In genomic region chr5:34188001-34188822, GRCh38 we compare ENCODE assay signal across 8 cellular contexts.
DNase-seq lines count a peak whose midpoint lies in the region; ATAC-seq, FAIRE-seq and TF ChIP-seq lines count a peak whose summit lies in the region.
"Not testable (repeated sequence)": the region's sequence is repeated elsewhere in the genome, so short reads cannot be mapped to it uniquely, and the experiment has no call there.

No MANE protein-coding gene starts in this region.

- not testable (repeated sequence) for H3K4me3 Mint-ChIP-seq in Caco-2 (ENCODE audit: unreplicated experiment); T-helper 2 cell treated with Interferon-gamma antibody and Interleukin-4, amounts not matched to agents 5 μg/mL and 100 μg/mL, for 36 hours

- H3K9ac ChIP-seq in HepG2 (ENCODE audit: insufficient read depth, low read depth, low read length), result not testable (repeated sequence)

- DNase-seq in Caco-2 (peak; percentile 83 to 89), fibroblast of mammary gland (ENCODE audit: low read depth) (peak; percentile 78), HepG2 (ENCODE audit: low spot score) (peak; percentile 61), retina (peak; percentile 19), testis (peak; percentile 70)
- DNase-seq in T-helper 2 cell treated with Interferon-gamma antibody and Interleukin-4, amounts not matched to agents 5 μg/mL and 100 μg/mL, for 36 hours (ENCODE audit: low spot score), result peak; percentile 69
- peak; percentile 47 for DNase-seq in activated naive CD8-positive, alpha-beta T cell treated with anti-CD3 and anti-CD28 coated beads, Interleukin-2, amount 50 U/mL, for 16 hours (ENCODE audit: low read depth, low spot score)

- H3K4me2 ChIP-seq in HepG2 (ENCODE audit: low read depth, low read length), result not testable (repeated sequence)

- H3K27me3 ChIP-seq in Caco-2 (replicated peaks; ENCODE audit: control insufficient read depth, insufficient read depth, low read length); HepG2 (ENCODE audit: control insufficient read depth in 1 of 2, insufficient read depth in 2 of 2, low read length in 2 of 2); testis: not testable (repeated sequence)

- not testable (repeated sequence) for ATAC-seq in HepG2

- peaks cover 39% of the 10 kb centered on the region for H3K36me3 Mint-ChIP-seq in Caco-2 (ENCODE audit: insufficient read depth, unreplicated experiment)
- H3K36me3 Mint-ChIP-seq in T-helper 2 cell treated with Interferon-gamma antibody and Interleukin-4, amounts not matched to agents 5 μg/mL and 100 μg/mL, for 36 hours (ENCODE audit: low read depth), result not testable (repeated sequence)

- WGBS in HepG2 (ENCODE audit: low lambda C conversion rate), result 91% methylated on average over 10 of the region's 11 CpGs
- 85 to 96% methylated on average over 8 to 10 of the region's 11 CpGs for WGBS in testis, 2 donors

- H4K20me1 ChIP-seq in HepG2 (ENCODE audit: insufficient read depth, low read length), result not testable (repeated sequence)

- H3K27ac ChIP-seq in HepG2 (ENCODE audit: extremely low read length, insufficient read depth, low read length); testis: not testable (repeated sequence)

- not testable (repeated sequence) for H3K27ac Mint-ChIP-seq in Caco-2 (ENCODE audit: unreplicated experiment); T-helper 2 cell treated with Interferon-gamma antibody and Interleukin-4, amounts not matched to agents 5 μg/mL and 100 μg/mL, for 36 hours

- TF ChIP-seq POLR2A in HepG2 (IDR thresholded peaks at IDR 0.05; ENCODE audit: insufficient read depth in 1 of 2, low read depth in 2 of 2, low read length in 2 of 2); testis (IDR thresholded peaks at IDR 0.05): not testable (repeated sequence)

- not testable (repeated sequence) for H3K4me1 ChIP-seq in Caco-2; HepG2 (ENCODE audit: insufficient read depth, low read length); testis

- not testable (repeated sequence) for H2AFZ ChIP-seq in HepG2 (ENCODE audit: low read length)

- intact Hi-C loops in Caco-2 (cut with micrococcal nuclease; ENCODE audit: unreplicated experiment), result loop anchor here (10.0 kb wide), 1 partner anchor 277 kb away; no protein-coding TSS in a partner anchor
- intact Hi-C loops in HepG2 (cut with micrococcal nuclease; ENCODE audit: unreplicated experiment); testis (cut with DNase I; ENCODE audit: low total_unique reads): not testable (repeated sequence)

- not testable (repeated sequence) for BruUV-seq in Caco-2 (replicated peaks; lab: Mats Ljungman, UMichigan); HepG2 (replicated peaks; lab: Mats Ljungman, UMichigan)

- H3K9me3 Mint-ChIP-seq in Caco-2 (ENCODE audit: unreplicated experiment); T-helper 2 cell treated with Interferon-gamma antibody and Interleukin-4, amounts not matched to agents 5 μg/mL and 100 μg/mL, for 36 hours: not testable (repeated sequence)

- not testable (repeated sequence) for H3K79me2 ChIP-seq in HepG2 (ENCODE audit: insufficient read depth, low read length)

- not testable (repeated sequence) for H3K36me3 ChIP-seq in Caco-2 (ENCODE audit: control insufficient read depth, insufficient read depth, low read length); HepG2 (replicated peaks in 1 of 2; ENCODE audit: control insufficient read depth in 1 of 2, insufficient read depth in 2 of 2, low read length in 2 of 2); testis (ENCODE audit: low read depth, missing control alignments)

- TF ChIP-seq CTCF in Caco-2 (IDR thresholded peaks at IDR 0.05; ENCODE audit: insufficient read depth in 1 of 2, low read depth in 1 of 2, low read length in 1 of 2, severe bottlenecking in 1 of 2, unreplicated experiment in 1 of 2) (peak; percentile 32 to 80), fibroblast of mammary gland (conservative IDR thresholded peaks at IDR 0.05; ENCODE audit: control insufficient read depth, insufficient read depth, low read depth, low read length) (peak; percentile 42), HepG2 (CRISPR knock-in tag; IDR thresholded peaks at IDR 0.05) (peak; percentile 53), testis (IDR thresholded peaks at IDR 0.05) (peak in 1 of 3 experiments; percentile 46)

- not testable (repeated sequence) for H3K4me3 ChIP-seq in Caco-2 (ENCODE audit: low read depth, low read length); fibroblast of mammary gland (ENCODE audit: control insufficient read depth, low read depth, low read length); HepG2 (replicated peaks in 1 of 3; ENCODE audit: insufficient read depth in 1 of 3, low read depth in 2 of 3, low read length in 3 of 3); testis

- not testable (repeated sequence) for H3K9me3 ChIP-seq in Caco-2; HepG2 (ENCODE audit: low read length); testis

- not testable (repeated sequence) for TF ChIP-seq EP300 in Ishikawa (IDR thresholded peaks at IDR 0.05; ENCODE audit: borderline replicate concordance); HepG2 (IDR thresholded peaks at IDR 0.05; ENCODE audit: low read depth in 2 of 2, low read length in 2 of 2); HepG2 (CRISPR knock-in tag; IDR thresholded peaks at IDR 0.05; ENCODE audit: borderline replicate concordance)

- CTCF ChIA-PET in Caco-2 (lab: Charles Lee); HepG2 (lab: Yijun Ruan, JAX; ENCODE audit: low intra/inter-chr PET ratio, low total read pairs): not testable (repeated sequence)

- H3K4me1 Mint-ChIP-seq in Caco-2 (ENCODE audit: low read depth, unreplicated experiment); T-helper 2 cell treated with Interferon-gamma antibody and Interleukin-4, amounts not matched to agents 5 μg/mL and 100 μg/mL, for 36 hours (ENCODE audit: low read depth): not testable (repeated sequence)

- peak; percentile 54 for TF ChIP-seq RAD21 in Ishikawa (IDR thresholded peaks at IDR 0.05; ENCODE audit: low read depth)
- TF ChIP-seq RAD21 in HepG2 (CRISPR knock-in tag; IDR thresholded peaks at IDR 0.05), result not testable (repeated sequence)

- FAIRE-seq in HepG2 (lab: Jason Lieb, UNC), result not testable (repeated sequence)

- H3K27me3 Mint-ChIP-seq in Caco-2 (ENCODE audit: insufficient read depth, unreplicated experiment); T-helper 2 cell treated with Interferon-gamma antibody and Interleukin-4, amounts not matched to agents 5 μg/mL and 100 μg/mL, for 36 hours (ENCODE audit: low read depth): not testable (repeated sequence)

- in situ Hi-C loops in HepG2 (cut with HindIII; ENCODE audit: extremely low pct_ligation_motif_present, low pct_unique_long_range_greater_than_20kb), result loop anchor here (25.0 kb wide), 1 partner anchor 274 kb away; no protein-coding TSS in a partner anchor

- POLR2A ChIA-PET in Caco-2 (lab: Charles Lee); HepG2 (lab: Yijun Ruan, JAX): not testable (repeated sequence)

TF ChIP-seq in HepG2, 621 proteins besides CTCF, POLR2A, EP300 and RAD21 (continues in another document):
- TF ChIP-seq ZNF256 (CRISPR knock-in tag; conservative IDR thresholded peaks at IDR 0.05), result peak; percentile 53; the same call in 1 of the 2 replicates
- TF ChIP-seq ZGPAT (CRISPR knock-in tag; IDR thresholded peaks at IDR 0.05), result peak; percentile 37; the same call in 1 of the 2 replicates
- 0 out of 2 replicates have a peak, but pooled peaks have one; percentile 49 for TF ChIP-seq ZNF704 (CRISPR knock-in tag; IDR thresholded peaks at IDR 0.05; ENCODE audit: borderline replicate concordance)
- TF ChIP-seq GATAD2A (CRISPR knock-in tag; IDR thresholded peaks at IDR 0.05), result 0 out of 2 replicates have a peak, but pooled peaks have one; percentile 27
- TF ChIP-seq MYC (CRISPR knock-in tag; IDR thresholded peaks at IDR 0.05; ENCODE audit: borderline replicate concordance), result peak; percentile 54
- TF ChIP-seq ZNF160 (CRISPR knock-in tag; IDR thresholded peaks at IDR 0.05), result 0 out of 2 replicates have a peak, but pooled peaks have one; percentile 61
- TF ChIP-seq RXRA (CRISPR knock-in tag; IDR thresholded peaks at IDR 0.05), result peak; percentile 70
- 0 out of 2 replicates have a peak, but pooled peaks have one; percentile 14 for TF ChIP-seq GATAD1 (CRISPR knock-in tag; IDR thresholded peaks at IDR 0.05)
- peak; percentile 68 for TF ChIP-seq ZBTB7B (CRISPR knock-in tag; IDR thresholded peaks at IDR 0.05)
- TF ChIP-seq YEATS4 (CRISPR knock-in tag; IDR thresholded peaks at IDR 0.05; ENCODE audit: borderline replicate concordance), result 0 out of 2 replicates have a peak, but pooled peaks have one; percentile 32

Comparison
In these comparisons a context has a peak if more than half of its experiments do, and no peak if none do; other contexts are left out.
1. DNase-seq: peak in every context shown above with its lines; median percentile 86 in Caco-2; 78 in fibroblast of mammary gland; 70 in testis; 69 in T-helper 2 cell treated with Interferon-gamma antibody and Interleukin-4, amounts not matched to agents 5 μg/mL and 100 μg/mL, for 36 hours; 61 in HepG2; 47 in activated naive CD8-positive, alpha-beta T cell treated with anti-CD3 and anti-CD28 coated beads, Interleukin-2, amount 50 U/mL, for 16 hours; 19 in retina.